ENCODE assay signal across 8 cellular contexts in genomic region chr1:174743654-174744561, GRCh38.
DNase-seq lines count a peak whose midpoint lies in the region; ATAC-seq and TF ChIP-seq lines count a peak whose summit lies in the region.

No MANE protein-coding gene starts in this region.

- H3K27me3 ChIP-seq in body of pancreas, result no peaks in the 10 kb centered on the region

- no peak overlapping the region for H3K4me3 Mint-ChIP-seq in activated CD4-positive, alpha-beta memory T cell treated with anti-CD3 and anti-CD28 coated beads, Interleukin-2, amount 10 ng/mL, durations not matched to agents 7 days and 5 days

- DNase-seq in A172 (ENCODE audit: low spot score) (peak; percentile 62), NCI-H2227 (lab: John Stamatoyannopoulos, UW; ENCODE audit: unreplicated experiment) (peak; percentile 64), body of pancreas (no peak), kidney glomerular epithelial cell (lab: John Stamatoyannopoulos, UW) (peak; percentile 63)
- no peak for DNase-seq in stimulated activated CD4-positive, alpha-beta T cell treated with anti-CD3 and anti-CD28 coated beads, Interleukin-15, amount 100 ng/mL, for 24 hours
- DNase-seq in activated CD4-positive, alpha-beta memory T cell treated with anti-CD3 and anti-CD28 coated beads, Interleukin-2, amount 10 ng/mL, durations not matched to agents 7 days and 5 days, result no peak
- DNase-seq in activated naive CD4-positive, alpha-beta T cell (lab: John Stamatoyannopoulos, UW), result no peak

- 21 to 25% methylated on average over 4 of the region's 4 CpGs for WGBS in body of pancreas, 2 donors

- no peaks in the 10 kb centered on the region for H3K4me1 ChIP-seq in body of pancreas

- ATAC-seq in body of pancreas, result peak; percentile 55

- H3K4me3 ChIP-seq in body of pancreas, result no peak overlapping the region

- no peak overlapping the region for H3K27ac Mint-ChIP-seq in activated CD4-positive, alpha-beta memory T cell treated with anti-CD3 and anti-CD28 coated beads, Interleukin-2, amount 10 ng/mL, durations not matched to agents 7 days and 5 days

- H3K36me3 Mint-ChIP-seq in activated CD4-positive, alpha-beta memory T cell treated with anti-CD3 and anti-CD28 coated beads, Interleukin-2, amount 10 ng/mL, durations not matched to agents 7 days and 5 days (ENCODE audit: low read depth), result no peaks in the 10 kb centered on the region

- CTCF ChIA-PET in activated CD4-positive, alpha-beta memory T cell treated with anti-CD3 and anti-CD28 coated beads, Interleukin-2, amount 10 ng/mL, durations not matched to agents 7 days and 5 days (lab: Charles Lee), result interaction anchor here (0.6 to 2.5 kb wide), 6 partner anchors 181 to 1446 kb away, joined by 3 to 13 read pairs (median 4); no protein-coding TSS in a partner anchor

- intact Hi-C loops in body of pancreas (cut with DNase I), result no loop called here

- no peak for TF ChIP-seq POLR2A in body of pancreas (IDR thresholded peaks at IDR 0.05)

- H3K27ac ChIP-seq in body of pancreas, result no peak overlapping the region

- POLR2A ChIA-PET in activated CD4-positive, alpha-beta memory T cell treated with anti-CD3 and anti-CD28 coated beads, Interleukin-2, amount 10 ng/mL, durations not matched to agents 7 days and 5 days (lab: Charles Lee), result no interaction called here

- H3K4me1 Mint-ChIP-seq in activated CD4-positive, alpha-beta memory T cell treated with anti-CD3 and anti-CD28 coated beads, Interleukin-2, amount 10 ng/mL, durations not matched to agents 7 days and 5 days, result no peaks in the 10 kb centered on the region

- H3K9me3 ChIP-seq in body of pancreas, result no peaks in the 10 kb centered on the region

- H3K36me3 ChIP-seq in body of pancreas (replicated peaks in 1 of 2; ENCODE audit: insufficient read depth in 1 of 2, low read depth in 2 of 2), result no peaks in the 10 kb centered on the region

- peak; percentile 35; the same call in 1 of the 2 replicates for TF ChIP-seq CTCF in GM12874 (IDR thresholded peaks at IDR 0.05; ENCODE audit: insufficient read depth, low read depth, low read length)
- peak; percentile 47 to 81 (median 65) for TF ChIP-seq CTCF in body of pancreas (IDR thresholded peaks at IDR 0.05)

- no peaks in the 10 kb centered on the region for H3K9me3 Mint-ChIP-seq in activated CD4-positive, alpha-beta memory T cell treated with anti-CD3 and anti-CD28 coated beads, Interleukin-2, amount 10 ng/mL, durations not matched to agents 7 days and 5 days

- no peaks in the 10 kb centered on the region for H3K27me3 Mint-ChIP-seq in activated CD4-positive, alpha-beta memory T cell treated with anti-CD3 and anti-CD28 coated beads, Interleukin-2, amount 10 ng/mL, durations not matched to agents 7 days and 5 days

Comparison
In these comparisons a context has a peak if more than half of its experiments do, and no peak if none do; other contexts are left out.
1. DNase-seq: peak in A172 (single experiment), NCI-H2227 (single experiment) and kidney glomerular epithelial cell (single experiment); none in body of pancreas (0 of 4), stimulated activated CD4-positive, alpha-beta T cell treated with anti-CD3 and anti-CD28 coated beads, Interleukin-15, amount 100 ng/mL, for 24 hours (single experiment), activated CD4-positive, alpha-beta memory T cell treated with anti-CD3 and anti-CD28 coated beads, Interleukin-2, amount 10 ng/mL, durations not matched to agents 7 days and 5 days (single experiment) and activated naive CD4-positive, alpha-beta T cell (0 of 4).